ENCODE assay signal across 8 cellular contexts in the genomic region with DNA sequence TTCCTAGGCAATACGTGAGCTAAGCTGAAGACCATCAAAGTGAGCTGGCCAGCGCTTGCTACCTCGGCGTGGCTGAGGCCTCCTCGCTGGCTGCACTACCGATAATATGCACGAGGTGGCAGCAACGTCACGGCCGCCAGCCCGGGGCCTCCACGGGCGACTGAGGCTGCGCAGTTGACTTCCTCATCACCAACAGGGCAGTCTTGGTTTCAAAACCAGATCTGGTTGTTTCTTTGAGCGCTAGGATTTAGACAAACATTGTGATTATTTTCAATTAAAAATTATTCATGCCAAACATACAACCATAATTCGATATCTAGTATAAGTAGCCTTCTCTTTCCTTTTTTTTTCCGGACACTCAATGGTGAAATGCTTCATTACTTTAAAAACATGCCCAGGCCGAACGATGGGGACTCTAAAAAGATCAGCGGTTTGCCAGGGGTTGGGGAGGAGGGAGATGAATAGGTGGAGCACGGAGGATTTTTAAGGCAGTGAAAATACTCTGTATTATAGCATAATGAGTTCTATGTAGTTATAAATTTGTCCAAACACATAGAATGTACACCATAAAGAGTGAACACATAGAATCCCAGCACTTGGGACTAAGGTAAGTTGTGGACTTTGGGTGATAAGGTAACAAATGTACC. TPM values are rescaled to one million over a fixed set of nuclear protein-coding genes. Genes with fewer than 3 reads are reported as not detected.
DNase-seq lines count a peak whose midpoint lies in the region; ATAC-seq and TF ChIP-seq lines count a peak whose summit lies in the region.

No MANE protein-coding gene starts in this region.

- H3K27ac ChIP-seq in left lung = no peak overlapping the region

- intact Hi-C loops in left lung (cut with DNase I) = loop anchor here in 1 of 2 donors (10.0 kb wide), 1 partner anchor 541 kb away; no protein-coding TSS in a partner anchor

- peak; percentile 63 for DNase-seq in A172 (ENCODE audit: low spot score)
- peak; percentile 54 for DNase-seq in NCI-H2196 treated with DMSO at 0.1 percent for 48 hours (lab: John Stamatoyannopoulos, UW; ENCODE audit: unreplicated experiment)
- DNase-seq in activated CD4-positive, alpha-beta T cell treated with anti-CD3 and anti-CD28 coated beads for 1 hour = peak; percentile 70
- DNase-seq in cerebellar cortex (ENCODE audit: low spot score) = peak; percentile 49
- peak; percentile 82 to 96 for DNase-seq in left lung
- peak; percentile 69 to 82 for DNase-seq in stimulated activated CD4-positive, alpha-beta T cell treated with anti-CD3 and anti-CD28 coated beads, Interleukin-4, amount 100 ng/mL, for 4 hours

- H3K27me3 ChIP-seq in left lung = no peaks in the 10 kb centered on the region

- ATAC-seq in GM18502 (IDR thresholded peaks at IDR 0.05; ENCODE audit: poor library complexity, unreplicated experiment) (peak; percentile 84), HG03025 (IDR thresholded peaks at IDR 0.05; ENCODE audit: low FRiP score, unreplicated experiment) (peak; percentile 87), left lung (peak; percentile 100)

- H3K4me3 ChIP-seq in left lung = no peak overlapping the region

- TF ChIP-seq CTCF in left lung (IDR thresholded peaks at IDR 0.05) = peak; percentile 97

- no peaks in the 10 kb centered on the region for H3K36me3 ChIP-seq in left lung

- H3K4me1 ChIP-seq in left lung = no peaks in the 10 kb centered on the region

- H3K9me3 ChIP-seq in left lung = no peaks in the 10 kb centered on the region

RNA-seq across cellular contexts. Expression of a gene that starts 52.0 kb away (rescaled TPM):
- total RNA-seq in A172 (2014; rRNA removed; shearing (Covaris generic)) = 159 and 186 TPM in 2 replicates
- 10 to 100 TPM; 87.5 to 96.8 TPM for total RNA-seq in left lung
